In the genomic region with DNA sequence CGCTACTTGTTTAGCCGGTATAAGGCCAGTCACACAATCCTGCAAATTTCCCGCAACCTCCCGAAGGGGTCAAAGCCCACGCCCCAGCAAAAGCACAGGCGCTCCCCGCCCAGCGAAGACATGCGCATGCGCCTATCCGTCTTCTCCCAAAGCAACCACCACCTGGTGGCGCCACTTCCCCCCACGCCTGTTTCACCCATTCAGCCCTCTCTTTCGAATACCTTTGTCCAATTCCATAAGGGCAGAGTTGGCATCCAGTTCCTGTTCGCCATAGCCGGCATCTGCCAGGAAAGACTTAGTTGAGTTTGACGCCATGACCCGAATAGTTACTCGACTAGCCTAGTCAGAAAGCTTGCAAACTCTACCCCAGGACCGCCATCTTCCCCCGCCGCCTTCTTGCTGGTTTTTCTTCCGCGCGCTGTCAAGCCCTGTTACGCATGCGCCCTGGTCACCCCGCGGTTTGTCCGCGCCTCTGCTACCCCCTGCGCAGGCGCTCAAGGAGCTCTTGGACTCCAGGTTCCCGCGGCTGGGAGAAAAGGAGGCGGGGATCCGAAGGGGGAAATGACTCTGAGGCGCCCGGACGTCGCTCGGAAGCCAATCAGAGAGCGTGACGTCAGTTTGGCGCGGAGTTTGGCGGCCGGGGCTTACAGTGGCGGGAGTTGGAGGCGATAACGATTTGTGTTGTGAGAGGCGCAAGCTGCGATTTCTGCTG, we compare ENCODE assay signal across 8 cellular contexts. TPM values are rescaled to one million over a fixed set of nuclear protein-coding genes. Genes with fewer than 3 reads are reported as not detected.
A peak's percentile ranks its signal among the peaks of the same experiment; 100 is the strongest.
DNase-seq lines count a peak whose midpoint lies in the region; ATAC-seq and TF ChIP-seq lines count a peak whose summit lies in the region.

A gene with protein sequence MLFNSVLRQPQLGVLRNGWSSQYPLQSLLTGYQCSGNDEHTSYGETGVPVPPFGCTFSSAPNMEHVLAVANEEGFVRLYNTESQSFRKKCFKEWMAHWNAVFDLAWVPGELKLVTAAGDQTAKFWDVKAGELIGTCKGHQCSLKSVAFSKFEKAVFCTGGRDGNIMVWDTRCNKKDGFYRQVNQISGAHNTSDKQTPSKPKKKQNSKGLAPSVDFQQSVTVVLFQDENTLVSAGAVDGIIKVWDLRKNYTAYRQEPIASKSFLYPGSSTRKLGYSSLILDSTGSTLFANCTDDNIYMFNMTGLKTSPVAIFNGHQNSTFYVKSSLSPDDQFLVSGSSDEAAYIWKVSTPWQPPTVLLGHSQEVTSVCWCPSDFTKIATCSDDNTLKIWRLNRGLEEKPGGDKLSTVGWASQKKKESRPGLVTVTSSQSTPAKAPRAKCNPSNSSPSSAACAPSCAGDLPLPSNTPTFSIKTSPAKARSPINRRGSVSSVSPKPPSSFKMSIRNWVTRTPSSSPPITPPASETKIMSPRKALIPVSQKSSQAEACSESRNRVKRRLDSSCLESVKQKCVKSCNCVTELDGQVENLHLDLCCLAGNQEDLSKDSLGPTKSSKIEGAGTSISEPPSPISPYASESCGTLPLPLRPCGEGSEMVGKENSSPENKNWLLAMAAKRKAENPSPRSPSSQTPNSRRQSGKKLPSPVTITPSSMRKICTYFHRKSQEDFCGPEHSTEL (plus strand): TSS at position 626 of the 712 bp plus-strand sequence. CDS start 143 bp downstream, outside the sequence.
A gene with protein sequence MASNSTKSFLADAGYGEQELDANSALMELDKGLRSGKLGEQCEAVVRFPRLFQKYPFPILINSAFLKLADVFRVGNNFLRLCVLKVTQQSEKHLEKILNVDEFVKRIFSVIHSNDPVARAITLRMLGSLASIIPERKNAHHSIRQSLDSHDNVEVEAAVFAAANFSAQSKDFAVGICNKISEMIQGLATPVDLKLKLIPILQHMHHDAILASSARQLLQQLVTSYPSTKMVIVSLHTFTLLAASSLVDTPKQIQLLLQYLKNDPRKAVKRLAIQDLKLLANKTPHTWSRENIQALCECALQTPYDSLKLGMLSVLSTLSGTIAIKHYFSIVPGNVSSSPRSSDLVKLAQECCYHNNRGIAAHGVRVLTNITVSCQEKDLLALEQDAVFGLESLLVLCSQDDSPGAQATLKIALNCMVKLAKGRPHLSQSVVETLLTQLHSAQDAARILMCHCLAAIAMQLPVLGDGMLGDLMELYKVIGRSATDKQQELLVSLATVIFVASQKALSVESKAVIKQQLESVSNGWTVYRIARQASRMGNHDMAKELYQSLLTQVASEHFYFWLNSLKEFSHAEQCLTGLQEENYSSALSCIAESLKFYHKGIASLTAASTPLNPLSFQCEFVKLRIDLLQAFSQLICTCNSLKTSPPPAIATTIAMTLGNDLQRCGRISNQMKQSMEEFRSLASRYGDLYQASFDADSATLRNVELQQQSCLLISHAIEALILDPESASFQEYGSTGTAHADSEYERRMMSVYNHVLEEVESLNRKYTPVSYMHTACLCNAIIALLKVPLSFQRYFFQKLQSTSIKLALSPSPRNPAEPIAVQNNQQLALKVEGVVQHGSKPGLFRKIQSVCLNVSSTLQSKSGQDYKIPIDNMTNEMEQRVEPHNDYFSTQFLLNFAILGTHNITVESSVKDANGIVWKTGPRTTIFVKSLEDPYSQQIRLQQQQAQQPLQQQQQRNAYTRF (minus strand): TSS at position 435 of the 712 bp plus-strand sequence. CDS start 120 bp downstream, at position 315.

- no peak for TF ChIP-seq EP300 in upper lobe of left lung (IDR thresholded peaks at IDR 0.05)

- ATAC-seq in HG02884 (IDR thresholded peaks at IDR 0.05; ENCODE audit: unreplicated experiment) (peak; percentile 68), heart left ventricle (peak; percentile 98 to 99 (median 98)), upper lobe of left lung (ENCODE audit: low FRiP score in 2 of 2) (peak; percentile 98)

- no peaks in the 10 kb centered on the region for H3K9me3 ChIP-seq in heart left ventricle
- no peaks in the 10 kb centered on the region for H3K9me3 ChIP-seq in upper lobe of left lung

- in situ Hi-C loops in GM13977 (cut with MboI; ENCODE audit: low pct_unique_long_range_greater_than_20kb, low sequenced_read_pairs, unreplicated experiment), result loop anchor here (10.0 kb wide), 1 partner anchor 350 kb away; no protein-coding TSS in a partner anchor

- WGBS in heart left ventricle, 4 donors, result 0 to 1% (median 0%) methylated on average over 47 to 53 of the region's 53 CpGs
- WGBS in upper lobe of left lung, 2 donors, result 0 to 1% methylated on average over 33 to 53 of the region's 53 CpGs

- H3K27ac ChIP-seq in heart left ventricle (peak within 1 kb of the TSS; percentile 72 to 93 (median 88)), upper lobe of left lung (peak within 1 kb of the TSS; percentile 70 to 93 (median 86))

- TF ChIP-seq POLR2A in heart left ventricle (IDR thresholded peaks at IDR 0.05) (peak in 1 of 2 donors; percentile 48), upper lobe of left lung (IDR thresholded peaks at IDR 0.05) (peak in 2 of 4 donors; percentile 40 to 65)

- DNase-seq in GM13977 (ENCODE audit: low spot score) (peak; percentile 95), NCI-H146 treated with DMSO at 0.1 percent for 48 hours (lab: John Stamatoyannopoulos, UW; ENCODE audit: unreplicated experiment) (peak; percentile 99), amniotic epithelial cell (ENCODE audit: low read depth) (peak; percentile 97), heart left ventricle (peak; percentile 99 to 100 (median 99)), pons (ENCODE audit: low spot score) (peak; percentile 100), upper lobe of left lung (peak; percentile 95 to 98)

- TF ChIP-seq CTCF in GM13977 (IDR thresholded peaks at IDR 0.05; ENCODE audit: extremely low read depth, insufficient read depth, missing control alignments) (peak; percentile 77), heart left ventricle (IDR thresholded peaks at IDR 0.05) (peak; percentile 87 to 99 (median 94)), upper lobe of left lung (IDR thresholded peaks at IDR 0.05) (peak; percentile 74 to 95 (median 92))

- H3K4me1 ChIP-seq in heart left ventricle, result peaks cover 0 to 49% (median 22%) of the 10 kb centered on the region in 12 donors
- peaks cover 5 to 39% (median 24%) of the 10 kb centered on the region in 4 donors for H3K4me1 ChIP-seq in upper lobe of left lung

- H3K27me3 ChIP-seq in heart left ventricle (no peaks in the 10 kb centered on the region), upper lobe of left lung (no peaks in the 10 kb centered on the region)

- intact Hi-C loops in T-helper 1 cell treated with Interleukin-12 subunit alpha and Interleukin-12 subunit beta and Interleukin-4 antibody, amounts not matched to agents 30 ng/mL and 1 ng/mL, for 36 hours (cut with micrococcal nuclease), result loop anchor here (1.0 to 10.0 kb wide), 21 partner anchors 23 to 1703 kb away; a partner anchor contains a TSS
- intact Hi-C loops in heart left ventricle (cut with DNase I), result loop anchor here in 5 of 10 donors (1.0 to 10.0 kb wide), 5 partner anchors 200 to 421 kb away; a partner anchor contains a TSS

- H3K4me3 ChIP-seq in heart left ventricle, result peak within 1 kb of the TSS; percentile 35 to 79 (median 62)
- peak within 1 kb of the TSS; percentile 50 to 66 (median 60) for H3K4me3 ChIP-seq in upper lobe of left lung

- H3K36me3 ChIP-seq in heart left ventricle, result no peaks in the 10 kb centered on the region
- H3K36me3 ChIP-seq in upper lobe of left lung, result no peaks in the 10 kb centered on the region

RNA-seq across cellular contexts. Expression of the first gene that starts in this region (rescaled TPM):
- total RNA-seq in T-helper 1 cell treated with Interleukin-12 subunit alpha and Interleukin-12 subunit beta and Interleukin-4 antibody, amounts not matched to agents 30 ng/mL and 1 ng/mL, for 36 hours, result 49.8 and 54.4 TPM in 2 replicates
- 1 to 10 TPM in 1 of 9 donors, under 1 TPM in 7, not detected in 1; 0.20 to 6.2 (median 0.47) TPM for total RNA-seq in heart left ventricle
- polyA plus RNA-seq in heart left ventricle, result under 1 TPM; 0.08 to 0.43 TPM
- 1 to 10 TPM in 5 of 6 donors, under 1 TPM in 1; 0.92 to 5.9 (median 2.2) TPM for total RNA-seq in upper lobe of left lung

RNA-seq across cellular contexts. Expression of the second gene that starts in this region (rescaled TPM):
- 36.8 and 37.2 TPM in 2 replicates for total RNA-seq in T-helper 1 cell treated with Interleukin-12 subunit alpha and Interleukin-12 subunit beta and Interleukin-4 antibody, amounts not matched to agents 30 ng/mL and 1 ng/mL, for 36 hours
- total RNA-seq in heart left ventricle (10 to 100 TPM in 4 of 9 donors, 1 to 10 TPM in 5; 5.8 to 12.9 (median 9.5) TPM), upper lobe of left lung (10 to 100 TPM in 5 of 6 donors, 1 to 10 TPM in 1; 8.3 to 16.7 (median 14.6) TPM)
- polyA plus RNA-seq in heart left ventricle, result 1 to 10 TPM; 3.6 to 9.1 TPM

Comparison
In these comparisons a context has a peak if more than half of its experiments do, and no peak if none do; other contexts are left out.
1. Peak in every context shown above with its lines: DNase-seq, ATAC-seq, H3K4me3 ChIP-seq and H3K27ac ChIP-seq.